In genomic region chr11:133004369-133004768, GRCh38 we compare ENCODE assay signal across 23 cellular contexts.
DNase-seq lines count a peak whose midpoint lies in the region; ATAC-seq and TF ChIP-seq lines count a peak whose summit lies in the region.
"Had no signal": no experiment of that assay in that cellular context is flagged by ENCODE, and none has a peak within 500 bp of the region (broad histone marks: within the 10 kb centered on the region; RNA-seq: fewer than 3 reads in every experiment).

No MANE protein-coding gene starts in this region.

- BruUV-seq in IMR-90 (replicated peaks; lab: Mats Ljungman, UMichigan): no TSS peak

- WGBS in IMR-90 (ENCODE audit: extremely low coverage in 2 of 2, insufficient read length in 1 of 2), 2 experiments: 71% methylated on average over 5 of the region's 13 CpGs; no CpG with 5 or more reads in 1 of the 2 experiments
- no CpG with 5 or more reads among the region's 13 CpGs for WGBS in neuronal stem cell (ENCODE audit: extremely low coverage in 2 of 2, insufficient read length in 2 of 2, insufficient replicate concordance in 1 of 2), 2 donors
- WGBS in aorta, 2 donors: 80 to 85% methylated on average over 13 of the region's 13 CpGs

- H2AK9ac ChIP-seq in IMR-90 (replicated peaks; ENCODE audit: low read depth, low read length, poor library complexity): no peak overlapping the region

- TF ChIP-seq POLR2A in IMR-90 (IDR thresholded peaks at IDR 0.05; ENCODE audit: low read depth, low read length): no peak

- dilution Hi-C loops in IMR-90 (cut with HindIII; ENCODE audit: low sequenced_read_pairs, unreplicated experiment): no loop called here

- no peak for TF ChIP-seq CTCF in IMR-90 (conservative IDR thresholded peaks at IDR 0.05; ENCODE audit: low read depth, low read length)

- no peak overlapping the region for H2BK120ac ChIP-seq in IMR-90 (ENCODE audit: low read depth, low read length)
- H2BK120ac ChIP-seq in neuronal stem cell (ENCODE audit: low read depth, low read length): no peak overlapping the region

- H3K9ac ChIP-seq in IMR-90 (ENCODE audit: low read depth, low read length) (no peak overlapping the region), neuronal stem cell (ENCODE audit: low read depth, low read length, poor library complexity) (no peak overlapping the region)
- H3K9ac ChIP-seq: BLaER1 treated with 17β-estradiol and CSF1 and Interleukin-3, amounts not matched to agents 10 nM and 100 nM had no signal

- no peak overlapping the region for H3K27ac ChIP-seq in IMR-90 (ENCODE audit: insufficient read depth, low read length)
- H3K27ac ChIP-seq in neuronal stem cell (replicated peaks; ENCODE audit: low read length): no peak overlapping the region
- no peak overlapping the region for H3K27ac ChIP-seq in aorta (ENCODE audit: low read depth in 1 of 2, low read length in 2 of 2)
- H3K27ac ChIP-seq: 22Rv1; A549; BLaER1 treated with 17β-estradiol and CSF1 and Interleukin-3, amounts not matched to agents 10 nM and 100 nM; C4-2B had no signal

- H3K27me3 Mint-ChIP-seq in stimulated activated naive CD8-positive, alpha-beta T cell treated with anti-CD3 and anti-CD28 coated beads, Interleukin-15, amount 100 ng/mL, for 72 hours: peaks cover 8% of the 10 kb centered on the region
- H3K27me3 Mint-ChIP-seq: B cell had no signal

- H3K27me3 ChIP-seq in IMR-90 (ENCODE audit: control insufficient read depth, insufficient read depth, low read length) (no peaks in the 10 kb centered on the region), neuronal stem cell (ENCODE audit: control insufficient read depth in 3 of 3, insufficient read depth in 3 of 3, low read depth in 1 of 3, low read length in 3 of 3) (no peaks in the 10 kb centered on the region), aorta (ENCODE audit: control insufficient read depth in 1 of 2, insufficient read depth in 2 of 2, low read length in 1 of 2) (no peaks in the 10 kb centered on the region)
- H3K27me3 ChIP-seq: BLaER1 treated with 17β-estradiol and CSF1 and Interleukin-3, amounts not matched to agents 10 nM and 100 nM had no signal

- H3K23ac ChIP-seq in IMR-90 (ENCODE audit: low read depth, low read length) (no peak overlapping the region), neuronal stem cell (ENCODE audit: low read depth, low read length, poor library complexity) (peak overlapping the region; percentile 57)

- no peaks in the 10 kb centered on the region for H3K4me1 ChIP-seq in IMR-90 (ENCODE audit: control insufficient read depth, insufficient read depth, low read length)
- H3K4me1 ChIP-seq in neuronal stem cell (ENCODE audit: control insufficient read depth in 2 of 2, insufficient read depth in 1 of 2, low read depth in 1 of 2, low read length in 2 of 2): peaks cover 0 to 3% of the 10 kb centered on the region in 2 donors
- no peaks in the 10 kb centered on the region for H3K4me1 ChIP-seq in aorta (ENCODE audit: control insufficient read depth in 1 of 2, insufficient read depth in 2 of 2, low read length in 2 of 2)
- H3K4me1 ChIP-seq: A549, Caco-2 had no signal

- H3K79me1 ChIP-seq in IMR-90 (ENCODE audit: low read depth in 1 of 2, low read length in 2 of 2) (no peaks in the 10 kb centered on the region), neuronal stem cell (ENCODE audit: low read depth, low read length) (no peaks in the 10 kb centered on the region)

- H3K18ac ChIP-seq in IMR-90 (ENCODE audit: low read depth, low read length) (no peak overlapping the region), neuronal stem cell (ENCODE audit: low read length) (peak overlapping the region; percentile 49)

- H3K4me2 ChIP-seq in IMR-90 (ENCODE audit: low read depth, low read length): no peak overlapping the region
- H3K4me2 ChIP-seq in neuronal stem cell (ENCODE audit: insufficient read depth, low read length, poor library complexity, severe bottlenecking): no peak overlapping the region
- H3K4me2 ChIP-seq: A549 had no signal

- no peak overlapping the region for H4K5ac ChIP-seq in IMR-90 (ENCODE audit: low read depth, low read length)

- no peak overlapping the region for H3K56ac ChIP-seq in IMR-90 (ENCODE audit: extremely low read depth, insufficient read depth, low read length)

- in situ Hi-C loops in IMR-90 (cut with MboI; ENCODE audit: low sequenced_read_pairs): no loop called here

- ATAC-seq in IMR-90 (ENCODE audit: low read depth): no peak
- ATAC-seq in aorta (ENCODE audit: low FRiP score): peak; percentile 45
- no peak for ATAC-seq in stimulated activated naive CD8-positive, alpha-beta T cell treated with anti-CD3 and anti-CD28 coated beads, Interleukin-15, amount 100 ng/mL, for 72 hours
- ATAC-seq: A549; CD8-positive, alpha-beta T cell; GM12878 had no signal

- H3K4me3 Mint-ChIP-seq in stimulated activated naive CD8-positive, alpha-beta T cell treated with anti-CD3 and anti-CD28 coated beads, Interleukin-15, amount 100 ng/mL, for 72 hours: no peak overlapping the region
- H3K4me3 Mint-ChIP-seq: B cell; CD4-positive, alpha-beta T cell; CD8-positive, alpha-beta T cell had no signal

- no peak overlapping the region for H3K14ac ChIP-seq in IMR-90 (replicated peaks; ENCODE audit: low read depth, low read length)
- H3K14ac ChIP-seq in neuronal stem cell (ENCODE audit: low read length): no peak overlapping the region

- H3K9me1 ChIP-seq in IMR-90 (ENCODE audit: insufficient read depth, low read length): no peaks in the 10 kb centered on the region

- H4K20me1 ChIP-seq in IMR-90 (ENCODE audit: insufficient read depth, low read length): no peaks in the 10 kb centered on the region
- H4K20me1 ChIP-seq: BLaER1 treated with 17β-estradiol and CSF1 and Interleukin-3, amounts not matched to agents 10 nM and 100 nM had no signal

- H2AK5ac ChIP-seq in IMR-90 (ENCODE audit: low read depth, low read length): no peak overlapping the region
- H2AK5ac ChIP-seq in neuronal stem cell (ENCODE audit: low read depth, low read length): no peak overlapping the region

- H3K36me3 ChIP-seq in IMR-90 (ENCODE audit: control insufficient read depth, insufficient read depth, low read length): no peaks in the 10 kb centered on the region
- no peaks in the 10 kb centered on the region for H3K36me3 ChIP-seq in neuronal stem cell (replicated peaks in 1 of 2; ENCODE audit: control insufficient read depth in 2 of 2, insufficient read depth in 2 of 2, low read length in 2 of 2)
- H3K36me3 ChIP-seq in aorta (ENCODE audit: control insufficient read depth in 1 of 2, insufficient read depth in 2 of 2, low read length in 1 of 2): no peaks in the 10 kb centered on the region

- H2AFZ ChIP-seq in IMR-90 (replicated peaks; ENCODE audit: low read length, poor library complexity) (peak overlapping the region; percentile 28), neuronal stem cell (ENCODE audit: low read length) (no peak overlapping the region)

- no peak overlapping the region for H3K27ac Mint-ChIP-seq in stimulated activated naive CD8-positive, alpha-beta T cell treated with anti-CD3 and anti-CD28 coated beads, Interleukin-15, amount 100 ng/mL, for 72 hours
- H3K27ac Mint-ChIP-seq: B cell; CD4-positive, alpha-beta T cell; CD8-positive, alpha-beta T cell had no signal

- intact Hi-C loops in IMR-90 (cut with micrococcal nuclease) (no loop called here), aorta (cut with DNase I) (no loop called here)

- H4K8ac ChIP-seq in IMR-90 (ENCODE audit: low read depth in 2 of 2, low read length in 2 of 2): no peak overlapping the region
- no peak overlapping the region for H4K8ac ChIP-seq in neuronal stem cell (ENCODE audit: low read depth, low read length)

- no peak overlapping the region for H2BK20ac ChIP-seq in IMR-90 (ENCODE audit: low read depth, low read length)

- H3K9me3 Mint-ChIP-seq in stimulated activated naive CD8-positive, alpha-beta T cell treated with anti-CD3 and anti-CD28 coated beads, Interleukin-15, amount 100 ng/mL, for 72 hours: peaks cover 5 to 10% of the 10 kb centered on the region in 2 donors

- POLR2A ChIA-PET in IMR-90 (lab: Charles Lee; ENCODE audit: unreplicated experiment): no interaction called here

- no peak overlapping the region for H3K4me3 ChIP-seq in IMR-90 (ENCODE audit: insufficient read depth, low read depth, low read length)
- H3K4me3 ChIP-seq in neuronal stem cell (ENCODE audit: low read length in 2 of 2): no peak overlapping the region
- no peak overlapping the region for H3K4me3 ChIP-seq in aorta (ENCODE audit: low read length in 2 of 2)
- H3K4me3 ChIP-seq: A549; BLaER1 treated with 17β-estradiol and CSF1 and Interleukin-3, amounts not matched to agents 10 nM and 100 nM; GM12878 had no signal

- H3K4me1 Mint-ChIP-seq in stimulated activated naive CD8-positive, alpha-beta T cell treated with anti-CD3 and anti-CD28 coated beads, Interleukin-15, amount 100 ng/mL, for 72 hours: no peaks in the 10 kb centered on the region
- H3K4me1 Mint-ChIP-seq: B cell had no signal

- DNase-seq in IMR-90 (no peak), neuronal stem cell (ENCODE audit: low spot score) (no peak), aorta (no peak), DMS 273 (lab: John Stamatoyannopoulos, UW; ENCODE audit: unreplicated experiment) (no peak)
- DNase-seq in stimulated activated naive CD8-positive, alpha-beta T cell treated with anti-CD3 and anti-CD28 coated beads, Interleukin-15, amount 100 ng/mL, for 72 hours: no peak
- DNase-seq: AML-193; Caco-2; Calu3; CD4-positive, alpha-beta T cell; CD8-positive, alpha-beta T cell; DMS 273 treated with DMSO at 0.1 percent for 48 hours; DMS153; DMS53; DMS79; DND-41; EL; GDM1 had no signal

- no peak for TF ChIP-seq RAD21 in IMR-90 (IDR thresholded peaks at IDR 0.05; ENCODE audit: low read length)

- H2BK5ac ChIP-seq in IMR-90 (ENCODE audit: low read depth, low read length, poor library complexity, severe bottlenecking) (no peak overlapping the region), neuronal stem cell (ENCODE audit: low read length) (no peak overlapping the region)

- CTCF ChIA-PET in IMR-90 (lab: Yijun Ruan, JAX): no interaction called here

- H3K4ac ChIP-seq in IMR-90 (ENCODE audit: low read depth, low read length) (no peak overlapping the region), neuronal stem cell (ENCODE audit: low read length) (no peak overlapping the region)

- peaks cover 9% of the 10 kb centered on the region; the same call in 1 of the 2 replicates for H3K9me3 ChIP-seq in IMR-90 (ENCODE audit: control insufficient read depth, insufficient read depth, low read length)
- peaks cover 0 to 4% of the 10 kb centered on the region in 2 donors for H3K9me3 ChIP-seq in neuronal stem cell (replicated peaks in 1 of 2; ENCODE audit: control insufficient read depth in 2 of 2, insufficient read depth in 1 of 2, low read depth in 1 of 2, low read length in 2 of 2)
- peaks cover 5% of the 10 kb centered on the region for H3K9me3 ChIP-seq in aorta (ENCODE audit: control insufficient read depth, low read length)
- H3K9me3 ChIP-seq: A549 had no signal

- no peak overlapping the region for H2BK15ac ChIP-seq in IMR-90 (ENCODE audit: low read depth, low read length)
- H2BK15ac ChIP-seq in neuronal stem cell (ENCODE audit: low read length): no peak overlapping the region

- H2BK12ac ChIP-seq in neuronal stem cell (ENCODE audit: low read length): no peak overlapping the region

- H4K91ac ChIP-seq in IMR-90 (ENCODE audit: insufficient read depth, low read depth, low read length) (no peak overlapping the region), neuronal stem cell (ENCODE audit: low read depth, low read length, poor library complexity) (no peak overlapping the region)

TF ChIP-seq in IMR-90, 13 proteins besides CTCF, POLR2A, EP300 and RAD21 (continues in another document):
- TF ChIP-seq NFE2L2 (IDR thresholded peaks at IDR 0.05; ENCODE audit: low read depth, low read length) (no peak), CHD1 (IDR thresholded peaks at IDR 0.05; ENCODE audit: low read depth, low read length) (no peak)
